ENCODE assay signal across 13 cellular contexts in the genomic region with DNA sequence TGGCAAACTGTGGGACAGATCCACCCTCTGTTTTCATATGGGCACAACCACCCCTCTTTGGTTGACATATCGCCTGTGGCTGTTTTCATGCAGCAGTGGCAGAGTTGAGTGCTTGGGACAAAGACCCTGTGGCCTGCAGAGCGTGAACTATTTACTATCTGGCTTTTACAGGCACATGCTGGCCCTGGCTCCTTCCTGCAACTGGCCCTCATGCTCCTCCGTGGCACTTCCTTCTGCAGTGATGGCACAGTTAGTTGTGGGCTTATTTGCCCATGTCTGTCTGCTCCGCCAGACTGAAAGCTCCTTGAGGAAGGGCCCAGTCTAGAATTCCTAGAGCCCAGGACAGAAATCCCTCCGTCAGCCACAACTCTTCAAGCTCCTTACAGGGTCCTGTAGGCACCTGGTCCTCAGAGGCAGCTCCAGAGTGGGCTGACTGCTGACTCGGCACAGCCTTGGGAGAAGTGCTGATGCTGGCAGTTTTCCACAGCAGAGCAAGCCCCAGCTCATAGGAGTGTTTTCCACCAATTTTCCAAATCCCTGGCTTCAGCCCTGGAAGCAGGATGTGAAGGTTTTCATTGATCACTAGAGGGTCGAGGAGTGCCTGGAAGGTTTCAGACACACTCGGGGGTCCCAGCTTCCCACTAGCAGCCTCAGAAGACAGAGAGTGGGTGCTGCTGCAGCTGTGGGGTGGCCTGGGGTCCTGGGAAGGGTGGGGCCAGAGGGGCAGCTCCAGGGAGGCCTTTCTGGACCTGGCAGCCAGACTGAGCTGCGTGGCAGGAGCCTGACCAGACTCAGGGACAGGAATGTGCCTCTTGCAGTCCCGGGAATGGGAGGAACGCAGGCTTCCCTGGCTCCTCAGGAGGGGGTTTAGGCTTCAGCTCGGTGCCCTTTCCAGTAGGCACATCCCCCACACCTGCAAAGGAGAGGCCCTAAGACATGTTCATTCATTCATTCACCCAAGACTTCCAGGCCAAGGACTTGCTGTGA. TPM values are rescaled to one million over a fixed set of nuclear protein-coding genes. Genes with fewer than 3 reads are reported as not detected.
DNase-seq lines count a peak whose midpoint lies in the region; ATAC-seq, FAIRE-seq and TF ChIP-seq lines count a peak whose summit lies in the region.
"Had no signal": no experiment of that assay in that cellular context is flagged by ENCODE, and none has a peak within 500 bp of the region (broad histone marks: within the 10 kb centered on the region; RNA-seq: fewer than 3 reads in every experiment).

No MANE protein-coding gene starts in this region.

- H2AFZ ChIP-seq in fibroblast of lung (ENCODE audit: low read length), result no peak overlapping the region

- POLR2A ChIA-PET in MCF 10A (lab: Yijun Ruan, JAX), result no interaction called here

- FAIRE-seq in H54 (lab: Jason Lieb, UNC), result no peak
- FAIRE-seq: TTC549 had no signal

- H3K9me3 Mint-ChIP-seq in MCF 10A (ENCODE audit: unreplicated experiment), result no peaks in the 10 kb centered on the region
- no peaks in the 10 kb centered on the region for H3K9me3 Mint-ChIP-seq in activated T-helper 17 cell treated with anti-CD3 and anti-CD28 coated beads, Interleukin-2, amount 50 U/mL, for 72 hours

- no peaks in the 10 kb centered on the region for H3K79me2 ChIP-seq in fibroblast of lung (ENCODE audit: control insufficient read depth, insufficient read depth, low read length)

- H3K4me1 ChIP-seq in breast epithelium, result peaks cover 0 to 7% of the 10 kb centered on the region in 2 donors
- H3K4me1 ChIP-seq in fibroblast of lung (ENCODE audit: control insufficient read depth, extremely low read depth, insufficient read depth, low read length), result peaks cover 8% of the 10 kb centered on the region
- peaks cover 18% of the 10 kb centered on the region for H3K4me1 ChIP-seq in muscle layer of colon (ENCODE audit: insufficient read depth, low read length)
- H3K4me1 ChIP-seq in vagina, result peaks cover 59% of the 10 kb centered on the region
- H3K4me1 ChIP-seq: gastrocnemius medialis had no signal

- peaks cover 5% of the 10 kb centered on the region for H3K36me3 Mint-ChIP-seq in MCF 10A (ENCODE audit: insufficient read depth, unreplicated experiment)
- no peaks in the 10 kb centered on the region for H3K36me3 Mint-ChIP-seq in activated T-helper 17 cell treated with anti-CD3 and anti-CD28 coated beads, Interleukin-2, amount 50 U/mL, for 72 hours (ENCODE audit: low read depth)

- H3K9me3 ChIP-seq in breast epithelium (no peaks in the 10 kb centered on the region), fibroblast of lung (ENCODE audit: control insufficient read depth, insufficient read depth, low read depth, low read length) (no peaks in the 10 kb centered on the region), muscle layer of colon (ENCODE audit: low read length) (no peaks in the 10 kb centered on the region), vagina (no peaks in the 10 kb centered on the region)
- H3K9me3 ChIP-seq: gastrocnemius medialis had no signal

- no peak overlapping the region for H3K27ac Mint-ChIP-seq in MCF 10A (ENCODE audit: low read depth, unreplicated experiment)
- no peak overlapping the region for H3K27ac Mint-ChIP-seq in activated T-helper 17 cell treated with anti-CD3 and anti-CD28 coated beads, Interleukin-2, amount 50 U/mL, for 72 hours

- H4K20me1 ChIP-seq in fibroblast of lung (ENCODE audit: control insufficient read depth, extremely low read depth, insufficient read depth, low read length), result no peaks in the 10 kb centered on the region

- ATAC-seq in activated T-helper 17 cell treated with anti-CD3 and anti-CD28 coated beads, Interleukin-2, amount 50 U/mL, for 72 hours (replicated peaks), result no peak
- ATAC-seq: gastrocnemius medialis had no signal

- H3K27me3 ChIP-seq in breast epithelium (no peaks in the 10 kb centered on the region), fibroblast of lung (ENCODE audit: control insufficient read depth, insufficient read depth, low read length) (no peaks in the 10 kb centered on the region), muscle layer of colon (ENCODE audit: control insufficient read depth in 1 of 2, insufficient read depth in 2 of 2, low read length in 2 of 2) (no peaks in the 10 kb centered on the region), vagina (no peaks in the 10 kb centered on the region)
- H3K27me3 ChIP-seq: gastrocnemius medialis had no signal

- H3K9ac ChIP-seq in fibroblast of lung (ENCODE audit: insufficient read depth, low read length) (peak overlapping the region; percentile 7), muscle layer of colon (ENCODE audit: low read length) (no peak overlapping the region)

- no peaks in the 10 kb centered on the region for H3K27me3 Mint-ChIP-seq in MCF 10A (ENCODE audit: insufficient read depth, unreplicated experiment)
- no peaks in the 10 kb centered on the region for H3K27me3 Mint-ChIP-seq in activated T-helper 17 cell treated with anti-CD3 and anti-CD28 coated beads, Interleukin-2, amount 50 U/mL, for 72 hours

- H3K36me3 ChIP-seq in breast epithelium, result no peaks in the 10 kb centered on the region
- H3K36me3 ChIP-seq in fibroblast of lung (ENCODE audit: control insufficient read depth, insufficient read depth, low read length), result no peaks in the 10 kb centered on the region
- no peaks in the 10 kb centered on the region for H3K36me3 ChIP-seq in muscle layer of colon (ENCODE audit: insufficient read depth, low read length)
- no peaks in the 10 kb centered on the region for H3K36me3 ChIP-seq in vagina
- H3K36me3 ChIP-seq: gastrocnemius medialis had no signal

- TF ChIP-seq CTCF in breast epithelium (IDR thresholded peaks at IDR 0.05) (no peak), MCF 10A (IDR thresholded peaks at IDR 0.05; ENCODE audit: unreplicated experiment) (no peak), fibroblast of lung (conservative IDR thresholded peaks at IDR 0.05 in 1 of 2, IDR thresholded peaks at IDR 0.05 in 1 of 2; ENCODE audit: low read depth in 1 of 2, low read length in 2 of 2) (no peak), vagina (IDR thresholded peaks at IDR 0.05) (no peak)

- BruUV-seq in MCF 10A (replicated peaks; lab: Mats Ljungman, UMichigan), result no TSS peak

- no peak overlapping the region for H3K4me2 ChIP-seq in fibroblast of lung (ENCODE audit: extremely low read depth, insufficient read depth, low read length)

- TF ChIP-seq POLR2A in breast epithelium (IDR thresholded peaks at IDR 0.05) (no peak), vagina (IDR thresholded peaks at IDR 0.05) (no peak), H54 (IDR thresholded peaks at IDR 0.05; ENCODE audit: low read depth, low read length) (no peak)

- CTCF ChIA-PET in MCF 10A (lab: Yijun Ruan, JAX), result interaction anchor here (0.7 to 1.2 kb wide), 3 partner anchors 52 to 237 kb away, joined by 3 to 5 read pairs (median 5); no protein-coding TSS in a partner anchor

- H3K4me3 ChIP-seq in breast epithelium (no peak overlapping the region), fibroblast of lung (replicated peaks in 1 of 4; ENCODE audit: control extremely low read depth in 1 of 4, insufficient read depth in 1 of 4, low read depth in 3 of 4, low read length in 4 of 4) (no peak overlapping the region), muscle layer of colon (ENCODE audit: low read depth in 1 of 2, low read length in 2 of 2) (no peak overlapping the region), vagina (no peak overlapping the region)
- H3K4me3 ChIP-seq: gastrocnemius medialis had no signal

- no peak overlapping the region for H3K4me3 Mint-ChIP-seq in MCF 10A (ENCODE audit: unreplicated experiment)
- no peak overlapping the region for H3K4me3 Mint-ChIP-seq in activated T-helper 17 cell treated with anti-CD3 and anti-CD28 coated beads, Interleukin-2, amount 50 U/mL, for 72 hours

- H3K27ac ChIP-seq in breast epithelium (peak overlapping the region; percentile 55 to 76), fibroblast of lung (ENCODE audit: insufficient read depth, low read length) (no peak overlapping the region), muscle layer of colon (ENCODE audit: low read depth, low read length) (peak overlapping the region; percentile 34), vagina (peak overlapping the region; percentile 58)
- H3K27ac ChIP-seq: gastrocnemius medialis had no signal

- DNase-seq in breast epithelium (ENCODE audit: low spot score in 2 of 2), result peak; percentile 25 to 31
- DNase-seq in MCF 10A (ENCODE audit: unreplicated experiment), result no peak
- peak in 1 of 2 donors; percentile 28 for DNase-seq in fibroblast of lung (ENCODE audit: low read depth in 2 of 2)
- DNase-seq in vagina (ENCODE audit: extremely low spot score in 2 of 2), result peak in 1 of 2 donors; percentile 86
- DNase-seq in stimulated activated CD4-positive, alpha-beta T cell treated with anti-CD3 and anti-CD28 coated beads, Interleukin-2, amount 100 ng/mL, for 48 hours, result no peak
- no peak for DNase-seq in H54 (ENCODE audit: insufficient read length, low spot score)
- DNase-seq: effector CD8-positive, alpha-beta T cell; gastrocnemius medialis; NCI-H1417; NCI-H774 had no signal

- intact Hi-C loops in breast epithelium (cut with DNase I; ENCODE audit: low total_unique reads), result no loop called here
- intact Hi-C loops in MCF 10A (cut with micrococcal nuclease), result no loop called here
- intact Hi-C loops in vagina (cut with DNase I), result no loop called here

- peaks cover 7% of the 10 kb centered on the region for H3K4me1 Mint-ChIP-seq in MCF 10A (ENCODE audit: insufficient read depth, unreplicated experiment)
- no peaks in the 10 kb centered on the region for H3K4me1 Mint-ChIP-seq in activated T-helper 17 cell treated with anti-CD3 and anti-CD28 coated beads, Interleukin-2, amount 50 U/mL, for 72 hours

RNA-seq across cellular contexts. Expression of gene ANGPTL2, which starts 56.5 kb away (rescaled TPM):
- total RNA-seq in breast epithelium (10 to 100 TPM; 30.9 to 61.8 (median 51.8) TPM), MCF 10A (2022) (not detected in 2 replicates), fibroblast of lung (108 and 163 TPM in 2 replicates), vagina (65.8 TPM)
- 56.9 and 128 TPM in 2 replicates for polyA plus RNA-seq in fibroblast of lung
- 57.6 and 130 TPM in 2 replicates for polyA plus RNA-seq in fibroblast of lung (2012)
- polyA minus RNA-seq in fibroblast of lung (ENCODE audit: low replicate concordance), result 60.0 and 118 TPM in 2 replicates
- total RNA-seq in activated T-helper 17 cell treated with anti-CD3 and anti-CD28 coated beads, Interleukin-2, amount 50 U/mL, for 72 hours, result not detected

Comparison
In these comparisons a context has a peak if more than half of its experiments do, and no peak if none do; other contexts are left out.
1. DNase-seq: peak in breast epithelium (2 of 2); none in MCF 10A (single experiment), stimulated activated CD4-positive, alpha-beta T cell treated with anti-CD3 and anti-CD28 coated beads, Interleukin-2, amount 100 ng/mL, for 48 hours (0 of 2) and H54 (single experiment).
2. RNA of gene ANGPTL2, which starts 56.5 kb away (total RNA-seq): 108 to 163 TPM in fibroblast of lung, 65.8 TPM in vagina (single experiment) and 30.9 to 61.8 TPM in breast epithelium; not detected in MCF 10A and not detected in activated T-helper 17 cell treated with anti-CD3 and anti-CD28 coated beads, Interleukin-2, amount 50 U/mL, for 72 hours; every median in the first group is over 10 times any median in the second.